ENCODE assay signal across 8 cellular contexts in genomic region chr19:6065685-6066365, GRCh38. TPM values are rescaled to one million over a fixed set of nuclear protein-coding genes. Genes with fewer than 3 reads are reported as not detected.
DNase-seq lines count a peak whose midpoint lies in the region; ATAC-seq and TF ChIP-seq lines count a peak whose summit lies in the region.

No MANE protein-coding gene starts in this region.

- peak overlapping the region; percentile 87 for H3K9ac ChIP-seq in endodermal cell (ENCODE audit: extremely low read depth, low read length, poor library complexity, severe bottlenecking)

- ATAC-seq in CD4-positive, alpha-beta T cell (ENCODE audit: poor library complexity): peak; percentile 50
- ATAC-seq in omental fat pad (ENCODE audit: low FRiP score): peak; percentile 37
- ATAC-seq in upper lobe of right lung: peak; percentile 35
- no peak for ATAC-seq in GM18867 (IDR thresholded peaks at IDR 0.05; ENCODE audit: unreplicated experiment)

- H3K36me3 ChIP-seq in endodermal cell (ENCODE audit: control insufficient read depth, insufficient read depth, low read length) (no peaks in the 10 kb centered on the region), upper lobe of right lung (no peaks in the 10 kb centered on the region)

- CTCF ChIA-PET in CD4-positive, alpha-beta T cell (lab: Charles Lee): no interaction called here

- no peaks in the 10 kb centered on the region for H3K27me3 ChIP-seq in CD4-positive, alpha-beta T cell (ENCODE audit: control insufficient read depth, insufficient read depth, low read length)
- H3K27me3 ChIP-seq in endodermal cell (ENCODE audit: control insufficient read depth, insufficient read depth, low read length, poor library complexity, severe bottlenecking) (no peaks in the 10 kb centered on the region), upper lobe of right lung (no peaks in the 10 kb centered on the region)

- DNase-seq in CD4-positive, alpha-beta T cell: peak; percentile 21 to 56 (median 34)
- DNase-seq in NCI-H1436 (lab: John Stamatoyannopoulos, UW) (peak; percentile 48), endodermal cell (peak; percentile 78), omental fat pad (ENCODE audit: low spot score) (peak; percentile 40), upper lobe of right lung (peak; percentile 73), NAMALWA (ENCODE audit: low spot score) (no peak)
- DNase-seq in activated CD4-positive, alpha-beta T cell treated with anti-CD3 and anti-CD28 coated beads, Interleukin-2, amount 50 U/mL, for 48 hours: peak; percentile 30 to 41

- peak overlapping the region; percentile 51 for H3K27ac Mint-ChIP-seq in CD4-positive, alpha-beta T cell
- H3K27ac Mint-ChIP-seq in endodermal cell: peak overlapping the region; percentile 92

- WGBS in endodermal cell (ENCODE audit: insufficient coverage in 1 of 2, insufficient read length in 1 of 2), 2 experiments: 49 to 77% methylated on average over 7 to 16 of the region's 16 CpGs

- POLR2A ChIA-PET in CD4-positive, alpha-beta T cell (lab: Charles Lee): no interaction called here

- no peak overlapping the region for H3K27ac ChIP-seq in CD4-positive, alpha-beta T cell (ENCODE audit: low read depth, low read length)
- peak overlapping the region; percentile 97 for H3K27ac ChIP-seq in endodermal cell (ENCODE audit: low read depth, low read length)
- peak overlapping the region; percentile 91 for H3K27ac ChIP-seq in upper lobe of right lung

- H3K4me1 ChIP-seq in endodermal cell (ENCODE audit: control insufficient read depth, insufficient read depth, low read length): peaks cover 9% of the 10 kb centered on the region
- H3K4me1 ChIP-seq in upper lobe of right lung: peaks cover 70% of the 10 kb centered on the region

- peak overlapping the region; percentile 47 for H3K4me3 Mint-ChIP-seq in CD4-positive, alpha-beta T cell
- peak overlapping the region; percentile 27 for H3K4me3 Mint-ChIP-seq in endodermal cell

- H3K36me3 Mint-ChIP-seq in CD4-positive, alpha-beta T cell (ENCODE audit: low read depth): no peaks in the 10 kb centered on the region
- no peaks in the 10 kb centered on the region for H3K36me3 Mint-ChIP-seq in endodermal cell (ENCODE audit: low read depth)

- peaks cover 6% of the 10 kb centered on the region for H3K27me3 Mint-ChIP-seq in CD4-positive, alpha-beta T cell
- peaks cover 9% of the 10 kb centered on the region for H3K27me3 Mint-ChIP-seq in endodermal cell (ENCODE audit: insufficient read depth)

- H3K4me3 ChIP-seq in endodermal cell (ENCODE audit: low read length) (peak overlapping the region; percentile 71), upper lobe of right lung (no peak overlapping the region)

- peaks cover 42% of the 10 kb centered on the region for H3K4me1 Mint-ChIP-seq in CD4-positive, alpha-beta T cell (ENCODE audit: low read depth)
- H3K4me1 Mint-ChIP-seq in endodermal cell: peaks cover 55% of the 10 kb centered on the region

- H3K9me3 Mint-ChIP-seq in CD4-positive, alpha-beta T cell: no peaks in the 10 kb centered on the region
- H3K9me3 Mint-ChIP-seq in endodermal cell: peaks cover 3% of the 10 kb centered on the region

- intact Hi-C loops in CD4-positive, alpha-beta T cell (cut with DNase I, micrococcal nuclease): loop anchor here in 1 of 2 experiments (5.0 kb wide), 1 partner anchor 41 kb away; no protein-coding TSS in a partner anchor
- intact Hi-C loops in upper lobe of right lung (cut with DNase I): no loop called here

- no peaks in the 10 kb centered on the region for H3K9me3 ChIP-seq in CD4-positive, alpha-beta T cell (ENCODE audit: control insufficient read depth, low read length)
- no peaks in the 10 kb centered on the region for H3K9me3 ChIP-seq in endodermal cell (ENCODE audit: control insufficient read depth, low read length)
- no peaks in the 10 kb centered on the region for H3K9me3 ChIP-seq in upper lobe of right lung

- no peak for TF ChIP-seq CTCF in CD4-positive, alpha-beta T cell (IDR thresholded peaks at IDR 0.05)
- no peak for TF ChIP-seq CTCF in endodermal cell (conservative IDR thresholded peaks at IDR 0.05)
- no peak for TF ChIP-seq CTCF in omental fat pad (IDR thresholded peaks at IDR 0.05)
- TF ChIP-seq CTCF in upper lobe of right lung (IDR thresholded peaks at IDR 0.05): no peak

RNA-seq across cellular contexts. Expression of gene RFX2, which starts 44.5 kb away (rescaled TPM):
- 1 to 10 TPM; 4.8 to 5.5 TPM for total RNA-seq in CD4-positive, alpha-beta T cell
- 10 to 100 TPM in 1 of 2 donors, 1 to 10 TPM in 1; 6.6 to 11.0 TPM for total RNA-seq in endodermal cell
- 20.7 TPM for polyA plus RNA-seq in endodermal cell (2013, experiment 1 of 2)
- polyA plus RNA-seq in endodermal cell (2013, experiment 2 of 2): 17.6 TPM
- total RNA-seq in omental fat pad: 10 to 100 TPM in 3 of 4 donors, 1 to 10 TPM in 1; 8.1 to 93.0 (median 20.4) TPM
- total RNA-seq in upper lobe of right lung: 11.7 TPM
